Comparison of ENCODE assay signal across 1 cellular context in genomic region chr18:66222174-66222573, GRCh38.
TF ChIP-seq lines count a peak whose summit lies in the region.

No MANE protein-coding gene starts in this region.

TF ChIP-seq in GM12878, 131 proteins besides CTCF, POLR2A, EP300 and RAD21 (continued from another document):
- TF ChIP-seq ZNF274 (IDR thresholded peaks at IDR 0.05; ENCODE audit: insufficient read depth, insufficient read length) (no peak), ETV6 (conservative IDR thresholded peaks at IDR 0.05 in 1 of 2, IDR thresholded peaks at IDR 0.05 in 1 of 2; ENCODE audit: borderline replicate concordance in 1 of 2, low read depth in 1 of 2) (no peak)
